In the genomic region with DNA sequence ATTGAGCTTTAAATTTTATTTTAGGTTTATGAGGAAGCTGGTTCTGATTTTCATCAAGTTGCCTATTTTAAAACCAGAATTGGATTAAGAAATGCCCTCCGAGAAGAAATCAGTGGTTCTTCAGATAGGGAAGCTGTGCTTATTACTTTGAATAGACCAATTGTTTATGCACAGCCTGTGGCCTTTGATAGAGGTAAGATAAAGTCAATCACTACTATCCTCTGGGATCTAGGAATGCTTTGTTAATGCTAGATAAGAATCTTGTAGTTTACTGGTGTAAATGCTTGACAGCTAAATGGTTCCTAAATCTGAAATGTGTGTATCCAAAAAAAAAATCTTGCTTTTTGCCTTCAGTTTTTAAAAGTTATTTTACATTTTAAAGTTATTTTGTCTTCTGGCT, we compare ENCODE assay signal across 1 cellular context.
TF ChIP-seq lines count a peak whose summit lies in the region.

No MANE protein-coding gene starts in this region.

TF ChIP-seq in SK-N-SH treated with all-trans-retinoic acid at 6 μM for 48 hours, 23 proteins besides CTCF, POLR2A, EP300 and RAD21 (continued from another document):
- TF ChIP-seq, protein P1, sequence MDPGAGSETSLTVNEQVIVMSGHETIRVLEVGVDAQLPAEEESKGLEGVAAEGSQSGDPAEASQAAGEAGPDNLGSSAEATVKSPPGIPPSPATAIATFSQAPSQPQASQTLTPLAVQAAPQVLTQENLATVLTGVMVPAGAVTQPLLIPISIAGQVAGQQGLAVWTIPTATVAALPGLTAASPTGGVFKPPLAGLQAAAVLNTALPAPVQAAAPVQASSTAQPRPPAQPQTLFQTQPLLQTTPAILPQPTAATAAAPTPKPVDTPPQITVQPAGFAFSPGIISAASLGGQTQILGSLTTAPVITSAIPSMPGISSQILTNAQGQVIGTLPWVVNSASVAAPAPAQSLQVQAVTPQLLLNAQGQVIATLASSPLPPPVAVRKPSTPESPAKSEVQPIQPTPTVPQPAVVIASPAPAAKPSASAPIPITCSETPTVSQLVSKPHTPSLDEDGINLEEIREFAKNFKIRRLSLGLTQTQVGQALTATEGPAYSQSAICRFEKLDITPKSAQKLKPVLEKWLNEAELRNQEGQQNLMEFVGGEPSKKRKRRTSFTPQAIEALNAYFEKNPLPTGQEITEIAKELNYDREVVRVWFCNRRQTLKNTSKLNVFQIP (CRISPR knock-in tag; IDR thresholded peaks at IDR 0.05; ENCODE audit: borderline replicate concordance, low read depth) = no peak
- TF ChIP-seq RARB (CRISPR knock-in tag; IDR thresholded peaks at IDR 0.05) (no peak), ZFP30 (CRISPR knock-in tag; IDR thresholded peaks at IDR 0.05) (no peak)
